In genomic region chr2:55590810-55591440, GRCh38 we compare ENCODE assay signal across 8 cellular contexts. TPM values are rescaled to one million over a fixed set of nuclear protein-coding genes. Genes with fewer than 3 reads are reported as not detected.
DNase-seq lines count a peak whose midpoint lies in the region; ATAC-seq and TF ChIP-seq lines count a peak whose summit lies in the region.

No MANE protein-coding gene starts in this region.

- no peak for TF ChIP-seq CTCF in GM13977 (IDR thresholded peaks at IDR 0.05; ENCODE audit: extremely low read depth, insufficient read depth, missing control alignments)

- in situ Hi-C loops in GM13977 (cut with MboI; ENCODE audit: low pct_unique_long_range_greater_than_20kb, low sequenced_read_pairs, unreplicated experiment), result no loop called here

- DNase-seq in GM13977 (ENCODE audit: low spot score) (peak; percentile 54), SW480 (ENCODE audit: low spot score) (peak; percentile 81), myocyte (ENCODE audit: low read depth) (peak; percentile 13), NCI-H187 treated with DMSO at 0.1 percent for 48 hours (lab: John Stamatoyannopoulos, UW) (no peak), GOT3 (lab: John Stamatoyannopoulos, UW) (no peak)
- DNase-seq in stimulated activated CD8-positive, alpha-beta memory T cell treated with anti-CD3 and anti-CD28 coated beads, Interleukin-4, amount 100 ng/mL, for 48 hours, result no peak

- ATAC-seq in HG02642 (IDR thresholded peaks at IDR 0.05; ENCODE audit: poor library complexity, unreplicated experiment), result peak; percentile 69
- ATAC-seq in GM21515 (IDR thresholded peaks at IDR 0.05; ENCODE audit: unreplicated experiment), result no peak

RNA-seq across cellular contexts. Expression of gene PPP4R3B, which starts 26.5 kb away (rescaled TPM):
- 32.8 and 40.9 TPM in 2 replicates for total RNA-seq in myocyte
- polyA plus RNA-seq in myocyte (2012), result 15.4 TPM

Comparison
In these comparisons a context has a peak if more than half of its experiments do, and no peak if none do; other contexts are left out.
1. DNase-seq: peak in GM13977 (single experiment), SW480 (single experiment) and myocyte (single experiment); none in NCI-H187 treated with DMSO at 0.1 percent for 48 hours (single experiment), GOT3 (single experiment) and stimulated activated CD8-positive, alpha-beta memory T cell treated with anti-CD3 and anti-CD28 coated beads, Interleukin-4, amount 100 ng/mL, for 48 hours (single experiment).